8 cellular contexts compared by ENCODE assay signal in the genomic region with DNA sequence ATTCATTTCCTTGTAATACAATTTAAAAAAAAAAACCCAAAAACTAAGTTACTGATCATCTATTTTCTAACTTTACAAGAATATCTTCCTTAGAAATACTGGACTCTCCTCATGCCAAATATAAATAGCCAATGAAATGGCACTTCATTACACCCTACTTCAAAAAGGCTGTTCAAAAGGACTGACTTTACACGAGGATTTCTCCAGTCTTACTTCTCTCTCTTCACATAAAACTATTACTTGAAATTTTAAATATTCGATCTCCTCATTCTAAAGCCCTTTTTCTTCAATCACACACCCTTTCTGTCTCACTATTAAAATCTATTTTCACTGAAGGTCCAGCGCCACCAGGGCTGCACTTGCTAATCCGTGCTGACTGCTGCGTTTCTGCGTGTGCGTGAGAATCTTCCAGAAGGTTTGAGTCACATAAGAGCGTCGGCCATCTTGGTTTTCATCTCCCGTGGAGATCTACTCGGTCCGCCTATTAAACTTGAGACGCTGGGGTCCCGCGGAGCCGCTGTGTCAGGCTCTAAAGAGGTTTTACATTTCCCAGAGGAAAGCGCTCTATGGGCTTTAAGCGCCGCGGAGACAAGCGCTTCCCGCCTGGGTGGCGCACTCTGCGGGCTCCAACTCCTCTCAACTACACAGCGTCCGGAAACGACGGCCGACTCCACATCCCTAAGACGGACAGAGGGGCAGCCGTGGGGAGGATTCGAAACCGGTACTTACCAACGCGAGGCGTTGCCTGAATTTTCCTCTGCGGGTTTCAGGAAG. TPM values are rescaled to one million over a fixed set of nuclear protein-coding genes. Genes with fewer than 3 reads are reported as not detected.
DNase-seq lines count a peak whose midpoint lies in the region; ATAC-seq, FAIRE-seq and TF ChIP-seq lines count a peak whose summit lies in the region.

No MANE protein-coding gene starts in this region.

- CTCF ChIA-PET in endothelial cell of umbilical vein (lab: Charles Lee), result interaction anchor here (1.1 kb wide), 1 partner anchor 29 kb away, joined by 5 read pairs; no protein-coding TSS in a partner anchor

- peak; percentile 18 for FAIRE-seq in endothelial cell of umbilical vein (lab: Jason Lieb, UNC)

- peak overlapping the region; percentile 49 to 85 (median 64) for H3K4me3 ChIP-seq in endothelial cell of umbilical vein (replicated peaks in 1 of 3; ENCODE audit: insufficient read depth in 1 of 3, low read depth in 1 of 3, low read length in 3 of 3)

- peak overlapping the region; percentile 68 for H3K4me2 ChIP-seq in endothelial cell of umbilical vein (ENCODE audit: insufficient read depth, low read length)

- H2AFZ ChIP-seq in endothelial cell of umbilical vein (ENCODE audit: low read depth, low read length), result peak overlapping the region; percentile 76

- peak overlapping the region; percentile 94 for H3K9ac ChIP-seq in endothelial cell of umbilical vein (replicated peaks; ENCODE audit: extremely low read depth, insufficient read depth, low read length)

- peak; percentile 31 for ATAC-seq in GM19324 (IDR thresholded peaks at IDR 0.05; ENCODE audit: low FRiP score, unreplicated experiment)

- peaks cover 15% of the 10 kb centered on the region for H3K4me1 ChIP-seq in endothelial cell of umbilical vein (ENCODE audit: control insufficient read depth, extremely low read depth, insufficient read depth, low read length)

- peaks cover 29% of the 10 kb centered on the region for H3K79me2 ChIP-seq in endothelial cell of umbilical vein (ENCODE audit: control insufficient read depth, insufficient read depth, low read length)

- no peaks in the 10 kb centered on the region for H3K27me3 ChIP-seq in endothelial cell of umbilical vein (ENCODE audit: control insufficient read depth in 2 of 2, insufficient read depth in 2 of 2, low read length in 2 of 2)

- POLR2A ChIA-PET in endothelial cell of umbilical vein (lab: Charles Lee), result interaction anchor here (1.0 kb wide), 1 partner anchor 10 kb away, joined by 3 read pairs; no protein-coding TSS in a partner anchor

- peak; percentile 69 for DNase-seq in AG20443 (ENCODE audit: low spot score)
- DNase-seq in HPDE6-E6E7 (ENCODE audit: extremely low spot score), result peak; percentile 33
- peak; percentile 65 to 76 for DNase-seq in NOMO-1 (lab: John Stamatoyannopoulos, UW; ENCODE audit: unreplicated experiment in 2 of 2)
- DNase-seq in activated CD8-positive, alpha-beta memory T cell treated with anti-CD3 and anti-CD28 coated beads, Interleukin-2, amount 50 U/mL, for 48 hours, result peak; percentile 85
- DNase-seq in endothelial cell of umbilical vein (ENCODE audit: low read depth, low spot score), result peak; percentile 78
- peak; percentile 11 for DNase-seq in middle frontal gyrus (ENCODE audit: extremely low spot score, low spot score)
- peak; percentile 28 to 41 for DNase-seq in stimulated activated CD8-positive, alpha-beta memory T cell treated with anti-CD3 and anti-CD28 coated beads, Interleukin-15, amount 100 ng/mL, for 48 hours (ENCODE audit: low read depth in 2 of 2)

- no peak for TF ChIP-seq POLR2A in endothelial cell of umbilical vein (IDR thresholded peaks at IDR 0.05; ENCODE audit: low read depth, low read length)

- BruUV-seq in endothelial cell of umbilical vein (replicated peaks; lab: Mats Ljungman, UMichigan), result TSS peak; percentile 78

- intact Hi-C loops in endothelial cell of umbilical vein (cut with micrococcal nuclease), result loop anchor here (5.0 to 10.0 kb wide), 2 partner anchors 179 to 772 kb away; a partner anchor contains a TSS

- H3K27ac ChIP-seq in endothelial cell of umbilical vein (ENCODE audit: insufficient read depth, low read depth, low read length), result peak overlapping the region; percentile 93

- no peaks in the 10 kb centered on the region for H3K36me3 ChIP-seq in endothelial cell of umbilical vein (ENCODE audit: control insufficient read depth in 2 of 2, extremely low read depth in 1 of 2, insufficient read depth in 2 of 2, low read length in 2 of 2)

- no peaks in the 10 kb centered on the region for H4K20me1 ChIP-seq in endothelial cell of umbilical vein (replicated peaks; ENCODE audit: control insufficient read depth, extremely low read depth, insufficient read depth, low read length)

- TF ChIP-seq CTCF in endothelial cell of umbilical vein (IDR thresholded peaks at IDR 0.05; ENCODE audit: extremely low read depth in 1 of 2, insufficient read depth in 1 of 2, low read depth in 1 of 2, low read length in 2 of 2), result no peak

- dilution Hi-C loops in endothelial cell of umbilical vein (cut with MboI; ENCODE audit: extremely low pct_ligation_motif_present, low sequenced_read_pairs), result no loop called here

- H3K9me3 ChIP-seq in endothelial cell of umbilical vein (replicated peaks; ENCODE audit: control insufficient read depth, insufficient read depth, low read length), result no peaks in the 10 kb centered on the region

- no peaks in the 10 kb centered on the region for H3K9me1 ChIP-seq in endothelial cell of umbilical vein (replicated peaks; ENCODE audit: control insufficient read depth, extremely low read depth, insufficient read depth, low read length)

TF ChIP-seq in endothelial cell of umbilical vein, 7 proteins besides CTCF, POLR2A, EP300 and RAD21:
- TF ChIP-seq EZH2 (IDR thresholded peaks at IDR 0.05; ENCODE audit: borderline replicate concordance, low read depth, low read length, severe bottlenecking), result no peak
- TF ChIP-seq, protein P1, sequence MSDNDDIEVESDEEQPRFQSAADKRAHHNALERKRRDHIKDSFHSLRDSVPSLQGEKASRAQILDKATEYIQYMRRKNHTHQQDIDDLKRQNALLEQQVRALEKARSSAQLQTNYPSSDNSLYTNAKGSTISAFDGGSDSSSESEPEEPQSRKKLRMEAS (IDR thresholded peaks at IDR 0.05; ENCODE audit: insufficient read depth, insufficient read length), result no peak
- TF ChIP-seq MYC (IDR thresholded peaks at IDR 0.05; ENCODE audit: low read depth, low read length), result no peak
- TF ChIP-seq JUN (IDR thresholded peaks at IDR 0.05; ENCODE audit: borderline replicate concordance, insufficient read depth, insufficient read length, low read depth), result no peak
- no peak for TF ChIP-seq GATA2 (IDR thresholded peaks at IDR 0.05; ENCODE audit: insufficient read depth, insufficient read length, low read depth, low read length)
- no peak for TF ChIP-seq FOS (IDR thresholded peaks at IDR 0.05; ENCODE audit: borderline replicate concordance, insufficient read depth, low read length)
- no peak for TF ChIP-seq POLR2AphosphoS5 (IDR thresholded peaks at IDR 0.05; ENCODE audit: insufficient read depth, low read depth, low read length)

RNA-seq across cellular contexts. Expression of a gene that starts 0.6 kb away (rescaled TPM):
- total RNA-seq in endothelial cell of umbilical vein, result 12.9 and 13.0 TPM in 2 replicates
- 2.8 and 3.5 TPM in 2 replicates for polyA plus RNA-seq in endothelial cell of umbilical vein
- 4.6 and 4.8 TPM in 2 replicates for polyA plus RNA-seq in endothelial cell of umbilical vein (2011; cell fraction: cytosol; rRNA removed)
- polyA plus RNA-seq in endothelial cell of umbilical vein (2011; cell fraction: nucleus; rRNA removed), result 4.8 and 4.9 TPM in 2 replicates
- polyA plus RNA-seq in endothelial cell of umbilical vein (2012), result 12.4 and 14.5 TPM in 2 replicates
- 4.2 and 4.3 TPM in 2 replicates for polyA minus RNA-seq in endothelial cell of umbilical vein
- 19.4 TPM for polyA minus RNA-seq in endothelial cell of umbilical vein (2011; cell fraction: cytosol; rRNA and poly(A)+ RNA removed)
- polyA minus RNA-seq in endothelial cell of umbilical vein (2011; cell fraction: nucleus; rRNA and poly(A)+ RNA removed), result 7.2 and 7.5 TPM in 2 replicates

Comparison
In these comparisons a context has a peak if more than half of its experiments do, and no peak if none do; other contexts are left out.
1. Peak in every context shown above with its lines: DNase-seq, ATAC-seq, H3K4me3 ChIP-seq and H3K27ac ChIP-seq.
2. DNase-seq: peak in every context shown above with its lines; median percentile 85 in activated CD8-positive, alpha-beta memory T cell treated with anti-CD3 and anti-CD28 coated beads, Interleukin-2, amount 50 U/mL, for 48 hours; 78 in endothelial cell of umbilical vein; 70 in NOMO-1; 69 in AG20443; 34 in stimulated activated CD8-positive, alpha-beta memory T cell treated with anti-CD3 and anti-CD28 coated beads, Interleukin-15, amount 100 ng/mL, for 48 hours; 33 in HPDE6-E6E7; 11 in middle frontal gyrus.